ENCODE assay signal across 21 cellular contexts in the genomic region with DNA sequence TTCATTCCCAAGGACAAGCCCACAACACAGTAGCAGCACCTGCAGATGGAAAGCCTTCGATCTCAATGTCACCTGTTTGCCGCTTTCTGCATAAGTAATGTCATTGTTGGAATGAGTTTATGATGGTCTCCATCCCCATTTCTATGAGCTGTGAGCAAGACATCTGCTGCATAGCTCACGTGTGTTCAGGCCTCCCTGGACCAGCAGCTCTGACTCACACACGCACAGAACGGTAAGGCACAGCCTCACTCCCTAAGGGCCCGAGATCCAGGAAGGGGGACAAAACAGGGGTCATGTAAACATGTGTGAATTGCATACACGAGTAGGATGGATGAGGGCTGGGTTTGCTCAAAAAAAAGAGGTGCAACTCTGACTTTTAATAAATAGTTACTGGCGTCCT.
DNase-seq lines count a peak whose midpoint lies in the region; ATAC-seq, FAIRE-seq and TF ChIP-seq lines count a peak whose summit lies in the region.
"Had no signal": no experiment of that assay in that cellular context is flagged by ENCODE, and none has a peak within 500 bp of the region (broad histone marks: within the 10 kb centered on the region; RNA-seq: fewer than 3 reads in every experiment).

No MANE protein-coding gene starts in this region.

- peak; percentile 45 for DNase-seq in ELR (ENCODE audit: low read depth)
- DNase-seq in astrocyte (ENCODE audit: low read depth): peak; percentile 65
- peak; percentile 9 for DNase-seq in fibroblast of villous mesenchyme (ENCODE audit: low read depth)
- peak; percentile 42 for DNase-seq in sciatic nerve (ENCODE audit: low spot score)
- no peak for DNase-seq in GM19240 (ENCODE audit: insufficient read length, low spot score)
- no peak for DNase-seq in GM23338 (ENCODE audit: low spot score)
- DNase-seq: 8988T; BE2C; CD4-positive, alpha-beta T cell; NCI-H1105; NCI-H1694; NCI-H510A; NCI-H774; OCI-M1; SIG-M5 had no signal

- H3K4me2 ChIP-seq in astrocyte (ENCODE audit: low read length): peak overlapping the region; percentile 78
- no peak overlapping the region for H3K4me2 ChIP-seq in GM23338

- H3K4me1 ChIP-seq in astrocyte (ENCODE audit: insufficient read depth, low read length) (peaks cover 45% of the 10 kb centered on the region), GM23338 (ENCODE audit: insufficient read depth) (no peaks in the 10 kb centered on the region)
- H3K4me1 ChIP-seq: HAP-1 had no signal

- H3K4me3 Mint-ChIP-seq in astrocyte (ENCODE audit: unreplicated experiment) (no peak overlapping the region), GM23338 (no peak overlapping the region)
- H3K4me3 Mint-ChIP-seq: CD4-positive, alpha-beta T cell had no signal

- no peaks in the 10 kb centered on the region for H3F3A ChIP-seq in GM23338 (replicated peaks; ENCODE audit: low read depth)

- intact Hi-C loops in sciatic nerve (cut with DNase I): no loop called here

- no peak overlapping the region for H3K9ac ChIP-seq in astrocyte (ENCODE audit: low read length)

- H3K27me3 Mint-ChIP-seq in astrocyte (ENCODE audit: low read depth, unreplicated experiment): no peaks in the 10 kb centered on the region
- peaks cover under 1% of the 10 kb centered on the region for H3K27me3 Mint-ChIP-seq in GM23338 (ENCODE audit: insufficient read depth, low read depth, poor library complexity)

- 0 out of 2 replicates have a peak, but pooled peaks cover 3% of the 10 kb centered on the region for H3K9me2 ChIP-seq in GM23338 (ENCODE audit: insufficient read depth)

- no peaks in the 10 kb centered on the region for H3K9me3 ChIP-seq in astrocyte (ENCODE audit: insufficient read depth, low read depth, low read length)
- H3K9me3 ChIP-seq: BE2C, HAP-1 had no signal

- H3K4me3 ChIP-seq in astrocyte (ENCODE audit: insufficient read depth, low read depth, low read length) (no peak overlapping the region), fibroblast of villous mesenchyme (ENCODE audit: low read depth, low read length) (no peak overlapping the region), GM23338 (no peak overlapping the region)
- H3K4me3 ChIP-seq: HAP-1 had no signal

- H3K27ac Mint-ChIP-seq in astrocyte (ENCODE audit: unreplicated experiment) (no peak overlapping the region), GM23338 (no peak overlapping the region)
- H3K27ac Mint-ChIP-seq: CD4-positive, alpha-beta T cell had no signal

- ATAC-seq in sciatic nerve (peak; percentile 38), HG03280 (IDR thresholded peaks at IDR 0.05; ENCODE audit: unreplicated experiment) (no peak), GM23338 (no peak), GM21576 (IDR thresholded peaks at IDR 0.05; ENCODE audit: unreplicated experiment) (no peak)
- ATAC-seq: SK-N-SH treated with all-trans-retinoic acid at 6 μM for 48 hours had no signal

- H3K27ac ChIP-seq in astrocyte (ENCODE audit: low read depth, low read length) (no peak overlapping the region), GM23338 (ENCODE audit: low read depth) (no peak overlapping the region)
- H3K27ac ChIP-seq: RWPE1 had no signal

- FAIRE-seq in astrocyte (lab: Jason Lieb, UNC): no peak
- FAIRE-seq: GM12892 had no signal

- H3K36me3 ChIP-seq in astrocyte (ENCODE audit: insufficient read depth, low read length): no peaks in the 10 kb centered on the region
- H3K36me3 ChIP-seq in GM23338 (ENCODE audit: insufficient read depth): no peaks in the 10 kb centered on the region
- H3K36me3 ChIP-seq: BE2C, HAP-1 had no signal

- H2AFZ ChIP-seq in astrocyte (ENCODE audit: low read depth, low read length) (no peak overlapping the region), GM23338 (no peak overlapping the region)

- H4K20me1 ChIP-seq in astrocyte (ENCODE audit: insufficient read depth, low read length) (no peaks in the 10 kb centered on the region), GM23338 (replicated peaks; ENCODE audit: insufficient read depth) (no peaks in the 10 kb centered on the region)

- H3K4me1 Mint-ChIP-seq in astrocyte (ENCODE audit: low read depth, unreplicated experiment): peaks cover 36% of the 10 kb centered on the region
- H3K4me1 Mint-ChIP-seq in GM23338: peaks cover 4% of the 10 kb centered on the region

- H3K27me3 ChIP-seq in astrocyte (ENCODE audit: insufficient read depth, low read length) (no peaks in the 10 kb centered on the region), GM23338 (ENCODE audit: insufficient read depth) (no peaks in the 10 kb centered on the region)
- H3K27me3 ChIP-seq: BE2C had no signal

- H3K79me2 ChIP-seq in astrocyte (ENCODE audit: insufficient read depth, low read length) (no peaks in the 10 kb centered on the region), GM23338 (replicated peaks; ENCODE audit: insufficient read depth) (no peaks in the 10 kb centered on the region)

- TF ChIP-seq CTCF in astrocyte (IDR thresholded peaks at IDR 0.05; ENCODE audit: insufficient read depth, low read depth, low read length) (no peak), fibroblast of villous mesenchyme (IDR thresholded peaks at IDR 0.05; ENCODE audit: insufficient read depth, low read depth, low read length) (no peak), GM23338 (conservative IDR thresholded peaks at IDR 0.05; ENCODE audit: low read depth in 2 of 2) (no peak)

- peaks cover 5% of the 10 kb centered on the region for H3K36me3 Mint-ChIP-seq in astrocyte (ENCODE audit: low read depth, unreplicated experiment)
- no peaks in the 10 kb centered on the region for H3K36me3 Mint-ChIP-seq in GM23338 (ENCODE audit: low read depth)

- peaks cover 2% of the 10 kb centered on the region for H3K9me3 Mint-ChIP-seq in astrocyte (ENCODE audit: unreplicated experiment)
- H3K9me3 Mint-ChIP-seq in GM23338: no peaks in the 10 kb centered on the region

TF ChIP-seq in GM23338, 12 proteins besides CTCF, POLR2A, EP300 and RAD21 (continues in another document):
- no peak for TF ChIP-seq JUNB (IDR thresholded peaks at IDR 0.05; ENCODE audit: unreplicated experiment)
- TF ChIP-seq EZH2phosphoT487 (IDR thresholded peaks at IDR 0.05; ENCODE audit: unreplicated experiment): no peak
- TF ChIP-seq NANOG (IDR thresholded peaks at IDR 0.05; ENCODE audit: borderline replicate concordance): no peak
- no peak for TF ChIP-seq ZNF462 (CRISPR knock-in tag; IDR thresholded peaks at IDR 0.05)
- no peak for TF ChIP-seq ZNF114 (CRISPR knock-in tag; IDR thresholded peaks at IDR 0.05)

Comparison
In these comparisons a context has a peak if more than half of its experiments do, and no peak if none do; other contexts are left out.
1. DNase-seq: peak in ELR (single experiment), astrocyte (single experiment), fibroblast of villous mesenchyme (single experiment) and sciatic nerve (single experiment); none in GM19240 (single experiment) and GM23338 (single experiment).